Comparison of ENCODE assay signal across 17 cellular contexts in genomic region chr1:175841613-175842234, GRCh38.
DNase-seq lines count a peak whose midpoint lies in the region; ATAC-seq and TF ChIP-seq lines count a peak whose summit lies in the region.
"Had no signal": no experiment of that assay in that cellular context is flagged by ENCODE, and none has a peak within 500 bp of the region (broad histone marks: within the 10 kb centered on the region; RNA-seq: fewer than 3 reads in every experiment).

No MANE protein-coding gene starts in this region.

- no peak for TF ChIP-seq CTCF in omental fat pad (IDR thresholded peaks at IDR 0.05)

- H3K27ac ChIP-seq in iPS-20b (ENCODE audit: low read length) (no peak overlapping the region), aorta (ENCODE audit: low read depth in 1 of 2, low read length in 2 of 2) (no peak overlapping the region)

- DNase-seq in DMS153 (lab: John Stamatoyannopoulos, UW), result peak; percentile 97
- DNase-seq in NCI-H146 (lab: John Stamatoyannopoulos, UW), result peak; percentile 58
- peak; percentile 70 for DNase-seq in NCI-H748 (lab: John Stamatoyannopoulos, UW; ENCODE audit: unreplicated experiment)
- no peak for DNase-seq in islet precursor cell
- no peak for DNase-seq in omental fat pad (ENCODE audit: low spot score)
- no peak for DNase-seq in aorta
- DNase-seq: activated CD4-positive, alpha-beta T cell treated with anti-CD3 and anti-CD28 coated beads, Interleukin-2, amount 50 U/mL, for 1 hour; activated naive CD4-positive, alpha-beta T cell; anterior cingulate cortex; CD4-positive, CD25-positive, alpha-beta regulatory T cell; left cardiac atrium; MM.1S; mucosa of descending colon; occipital lobe had no signal

- H3K27me3 ChIP-seq in iPS-20b (ENCODE audit: insufficient read depth, low read length) (no peaks in the 10 kb centered on the region), aorta (ENCODE audit: control insufficient read depth in 1 of 2, insufficient read depth in 2 of 2, low read length in 1 of 2) (no peaks in the 10 kb centered on the region)

- H3K36me3 ChIP-seq in iPS-20b (ENCODE audit: insufficient read depth, low read depth, low read length) (no peaks in the 10 kb centered on the region), aorta (ENCODE audit: control insufficient read depth in 1 of 2, insufficient read depth in 2 of 2, low read length in 1 of 2) (no peaks in the 10 kb centered on the region)

- H3K4me1 ChIP-seq in iPS-20b (ENCODE audit: insufficient read depth, low read length) (peaks cover 12% of the 10 kb centered on the region; the same call in 1 of the 2 replicates), aorta (ENCODE audit: control insufficient read depth in 1 of 2, insufficient read depth in 2 of 2, low read length in 2 of 2) (no peaks in the 10 kb centered on the region)

- H3K4me3 ChIP-seq in iPS-20b (ENCODE audit: low read length) (no peak overlapping the region), aorta (ENCODE audit: low read length in 2 of 2) (no peak overlapping the region)
- H3K4me3 ChIP-seq: mucosa of descending colon had no signal

- 81 to 85% methylated on average over 8 of the region's 8 CpGs for WGBS in aorta, 2 donors

- 0 out of 2 replicates have a peak overlapping the region, but pooled peaks have one; percentile 5 for H3K9ac ChIP-seq in iPS-20b (ENCODE audit: low read depth, low read length)

- H3K9me3 ChIP-seq in iPS-20b (ENCODE audit: insufficient read depth, low read depth, low read length), result no peaks in the 10 kb centered on the region
- no peaks in the 10 kb centered on the region for H3K9me3 ChIP-seq in aorta (ENCODE audit: control insufficient read depth, low read length)
- H3K9me3 ChIP-seq: mucosa of descending colon had no signal

- intact Hi-C loops in aorta (cut with DNase I), result no loop called here

- ATAC-seq in omental fat pad (ENCODE audit: low FRiP score) (no peak), aorta (ENCODE audit: low FRiP score) (no peak), GM21825 (IDR thresholded peaks at IDR 0.05; ENCODE audit: unreplicated experiment) (no peak)
- ATAC-seq: left cardiac atrium, sciatic nerve had no signal

Comparison
In these comparisons a context has a peak if more than half of its experiments do, and no peak if none do; other contexts are left out.
1. DNase-seq: peak in DMS153 (single experiment), NCI-H146 (single experiment) and NCI-H748 (single experiment); none in islet precursor cell (single experiment), omental fat pad (single experiment) and aorta (0 of 2).